In the genomic region with DNA sequence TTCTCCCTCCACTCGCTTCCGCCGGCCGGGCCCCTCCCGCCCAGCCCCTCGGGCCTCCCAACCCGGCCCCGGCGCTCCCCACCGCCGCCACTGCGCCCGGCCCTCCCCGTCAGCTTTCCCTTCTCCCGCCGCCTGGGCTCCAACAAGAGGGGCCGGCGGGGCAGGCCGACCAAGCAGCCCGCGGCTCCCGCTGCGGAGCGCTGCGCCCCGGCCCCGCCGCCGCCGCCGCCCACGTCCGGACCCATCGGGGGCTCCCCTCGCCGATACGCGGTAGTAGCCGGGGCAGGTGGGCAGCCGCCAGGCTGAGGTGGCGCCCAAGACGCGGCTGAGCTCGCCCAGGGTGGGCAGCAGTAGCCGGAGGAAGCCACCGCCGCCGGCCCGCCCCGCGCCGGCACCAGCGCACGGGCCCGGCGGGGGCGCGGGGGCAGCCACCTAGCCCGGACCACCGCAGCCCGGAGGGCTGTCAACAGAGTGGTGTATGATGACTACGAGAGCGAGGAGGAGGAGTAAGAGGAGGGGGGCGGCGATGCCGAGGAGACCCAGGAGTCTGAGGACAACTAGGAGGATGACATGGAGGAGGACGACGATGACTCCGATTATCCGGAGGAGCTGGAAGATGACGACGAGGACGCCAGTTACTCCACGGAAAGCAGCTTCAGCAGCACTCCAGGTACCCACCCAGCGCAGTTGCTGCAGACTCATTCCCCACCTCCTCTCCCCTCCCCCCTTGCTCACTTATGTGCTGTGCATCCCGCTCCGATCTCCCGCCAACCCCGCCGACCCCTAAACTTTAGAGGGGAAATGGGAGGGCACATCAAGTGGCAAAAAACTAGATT, we compare ENCODE assay signal across 8 cellular contexts. TPM values are rescaled to one million over a fixed set of nuclear protein-coding genes. Genes with fewer than 3 reads are reported as not detected.
A peak's percentile ranks its signal among the peaks of the same experiment; 100 is the strongest.
DNase-seq lines count a peak whose midpoint lies in the region; ATAC-seq and TF ChIP-seq lines count a peak whose summit lies in the region.

No MANE protein-coding gene starts in this region.

- peak overlapping the region; percentile 81 for H3K9ac ChIP-seq in Karpas-422 (ENCODE audit: low read length)

- peaks cover 20% of the 10 kb centered on the region for H3K4me1 ChIP-seq in Karpas-422 (ENCODE audit: low read length)

- DNase-seq in GDM1 (lab: John Stamatoyannopoulos, UW) (peak; percentile 30), Karpas-422 (peak; percentile 61), choroid plexus epithelial cell (ENCODE audit: low read depth) (peak; percentile 28), left kidney (ENCODE audit: low read depth, low spot score) (peak; percentile 76)
- peak; percentile 26 to 33 for DNase-seq in stimulated activated CD4-positive, alpha-beta T cell treated with anti-CD3 and anti-CD28 coated beads, Interleukin-2, amount 100 ng/mL, for 48 hours

- H2AFZ ChIP-seq in Karpas-422 (ENCODE audit: low read length) = peak overlapping the region; percentile 89; the same call in 1 of the 2 replicates

- no peaks in the 10 kb centered on the region for H3K9me3 ChIP-seq in Karpas-422 (ENCODE audit: low read length)

- no peaks in the 10 kb centered on the region for H3K27me3 ChIP-seq in Karpas-422 (ENCODE audit: low read length)

- TF ChIP-seq CTCF in VCaP (conservative IDR thresholded peaks at IDR 0.05) (peak; percentile 63), choroid plexus epithelial cell (conservative IDR thresholded peaks at IDR 0.05; ENCODE audit: low read depth, low read length) (no peak)

- H3K4me2 ChIP-seq in Karpas-422 (ENCODE audit: low read depth, low read length, poor library complexity, severe bottlenecking) = peak overlapping the region; percentile 97

- H3K4me3 ChIP-seq in Karpas-422 (ENCODE audit: low read length) = peak overlapping the region; percentile 81
- H3K4me3 ChIP-seq in choroid plexus epithelial cell (ENCODE audit: low read depth, low read length) = peak overlapping the region; percentile 88

- H3K36me3 ChIP-seq in Karpas-422 (ENCODE audit: insufficient read depth, low read length) = no peaks in the 10 kb centered on the region

- ATAC-seq in GM21737 (IDR thresholded peaks at IDR 0.05; ENCODE audit: unreplicated experiment) (peak; percentile 45), GM21367 (IDR thresholded peaks at IDR 0.05; ENCODE audit: unreplicated experiment) (no peak)

- H3K79me2 ChIP-seq in Karpas-422 (ENCODE audit: low read length) = peaks cover 9% of the 10 kb centered on the region; the same call in 1 of the 2 replicates

- H3K27ac ChIP-seq in Karpas-422 (ENCODE audit: low read length) = no peak overlapping the region
- H3K27ac ChIP-seq in VCaP = peak overlapping the region; percentile 95

- H4K20me1 ChIP-seq in Karpas-422 (ENCODE audit: insufficient read depth, low read depth, low read length) = no peaks in the 10 kb centered on the region

- H3K9me2 ChIP-seq in Karpas-422 (replicated peaks; ENCODE audit: insufficient read depth, low read length) = no peaks in the 10 kb centered on the region

RNA-seq across cellular contexts. Expression of gene LRRC37B, which starts 0.5 kb away (rescaled TPM):
- total RNA-seq in Karpas-422 (2014; rRNA removed; shearing (Covaris generic); ENCODE audit: low replicate concordance) = 12.5 and 21.2 TPM in 2 replicates
